1 cellular context compared by ENCODE assay signal in the genomic region with DNA sequence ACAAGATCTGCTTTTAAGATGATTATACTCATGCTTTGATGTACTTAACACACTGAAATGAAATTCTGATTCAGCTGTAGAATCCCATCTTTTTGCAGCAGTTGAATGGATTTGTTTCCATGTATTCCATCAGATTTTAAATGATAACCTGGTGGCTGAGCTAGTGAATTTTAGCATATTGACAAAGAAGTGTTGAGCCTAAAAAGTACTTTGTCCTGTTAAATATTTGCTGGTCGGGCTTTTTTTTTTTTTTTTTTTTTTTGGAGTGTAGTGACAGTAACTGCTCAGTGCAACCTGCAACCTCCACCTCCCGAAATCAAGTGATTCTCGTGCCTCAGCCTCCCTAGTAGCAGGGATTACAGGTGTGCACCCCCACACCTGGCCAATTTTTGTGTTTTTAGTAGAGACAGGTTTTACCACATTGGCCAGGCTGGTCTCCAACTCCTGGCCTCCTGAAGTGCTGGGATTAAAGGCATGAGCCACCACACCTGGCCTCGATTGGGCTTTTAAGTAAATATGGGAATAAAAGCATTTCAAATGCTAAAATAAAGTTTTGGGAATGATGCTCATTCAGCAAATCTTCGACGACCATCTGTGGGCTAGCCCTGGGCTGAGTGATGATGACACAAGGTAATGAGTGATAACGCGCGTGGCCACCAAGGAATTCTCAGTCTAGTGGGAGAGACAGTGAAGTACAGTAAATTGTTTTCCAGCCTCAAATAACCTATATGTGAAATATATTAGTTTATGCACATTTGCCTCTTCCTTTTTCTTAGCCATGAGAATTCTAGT.
TF ChIP-seq lines count a peak whose summit lies in the region.

No MANE protein-coding gene starts in this region.

TF ChIP-seq in GM12878, 131 proteins besides CTCF, POLR2A, EP300 and RAD21:
- TF ChIP-seq RUNX3 (IDR thresholded peaks at IDR 0.05; ENCODE audit: low read length) (no peak), RFX5 (IDR thresholded peaks at IDR 0.05; ENCODE audit: low read depth, low read length) (no peak), JUND (IDR thresholded peaks at IDR 0.05; ENCODE audit: low read depth, low read length) (no peak)
- TF ChIP-seq, protein P1, sequence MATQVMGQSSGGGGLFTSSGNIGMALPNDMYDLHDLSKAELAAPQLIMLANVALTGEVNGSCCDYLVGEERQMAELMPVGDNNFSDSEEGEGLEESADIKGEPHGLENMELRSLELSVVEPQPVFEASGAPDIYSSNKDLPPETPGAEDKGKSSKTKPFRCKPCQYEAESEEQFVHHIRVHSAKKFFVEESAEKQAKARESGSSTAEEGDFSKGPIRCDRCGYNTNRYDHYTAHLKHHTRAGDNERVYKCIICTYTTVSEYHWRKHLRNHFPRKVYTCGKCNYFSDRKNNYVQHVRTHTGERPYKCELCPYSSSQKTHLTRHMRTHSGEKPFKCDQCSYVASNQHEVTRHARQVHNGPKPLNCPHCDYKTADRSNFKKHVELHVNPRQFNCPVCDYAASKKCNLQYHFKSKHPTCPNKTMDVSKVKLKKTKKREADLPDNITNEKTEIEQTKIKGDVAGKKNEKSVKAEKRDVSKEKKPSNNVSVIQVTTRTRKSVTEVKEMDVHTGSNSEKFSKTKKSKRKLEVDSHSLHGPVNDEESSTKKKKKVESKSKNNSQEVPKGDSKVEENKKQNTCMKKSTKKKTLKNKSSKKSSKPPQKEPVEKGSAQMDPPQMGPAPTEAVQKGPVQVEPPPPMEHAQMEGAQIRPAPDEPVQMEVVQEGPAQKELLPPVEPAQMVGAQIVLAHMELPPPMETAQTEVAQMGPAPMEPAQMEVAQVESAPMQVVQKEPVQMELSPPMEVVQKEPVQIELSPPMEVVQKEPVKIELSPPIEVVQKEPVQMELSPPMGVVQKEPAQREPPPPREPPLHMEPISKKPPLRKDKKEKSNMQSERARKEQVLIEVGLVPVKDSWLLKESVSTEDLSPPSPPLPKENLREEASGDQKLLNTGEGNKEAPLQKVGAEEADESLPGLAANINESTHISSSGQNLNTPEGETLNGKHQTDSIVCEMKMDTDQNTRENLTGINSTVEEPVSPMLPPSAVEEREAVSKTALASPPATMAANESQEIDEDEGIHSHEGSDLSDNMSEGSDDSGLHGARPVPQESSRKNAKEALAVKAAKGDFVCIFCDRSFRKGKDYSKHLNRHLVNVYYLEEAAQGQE (IDR thresholded peaks at IDR 0.05; ENCODE audit: low read depth, low read length), result no peak
- TF ChIP-seq, protein P2, sequence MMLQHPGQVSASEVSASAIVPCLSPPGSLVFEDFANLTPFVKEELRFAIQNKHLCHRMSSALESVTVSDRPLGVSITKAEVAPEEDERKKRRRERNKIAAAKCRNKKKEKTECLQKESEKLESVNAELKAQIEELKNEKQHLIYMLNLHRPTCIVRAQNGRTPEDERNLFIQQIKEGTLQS (IDR thresholded peaks at IDR 0.05; ENCODE audit: borderline replicate concordance, extremely low read depth, low read depth, low read length), result no peak
